15 cellular contexts compared by ENCODE assay signal in genomic region chr2:202704248-202704647, GRCh38.
A peak's percentile ranks its signal among the peaks of the same experiment; 100 is the strongest.
DNase-seq lines count a peak whose midpoint lies in the region; ATAC-seq and TF ChIP-seq lines count a peak whose summit lies in the region.
"Had no signal": no experiment of that assay in that cellular context is flagged by ENCODE, and none has a peak within 500 bp of the region (broad histone marks: within the 10 kb centered on the region; RNA-seq: fewer than 3 reads in every experiment).

No MANE protein-coding gene starts in this region.

- no peak overlapping the region for H3K4me3 Mint-ChIP-seq in activated T-cell treated with anti-CD3 and anti-CD28 coated beads, Interleukin-2, amount 50 U/mL, for 24 hours
- no peak overlapping the region for H3K4me3 Mint-ChIP-seq in activated T-cell treated with anti-CD3 and anti-CD28 coated beads, Interleukin-2, amount 50 U/mL, for 4 hours
- H3K4me3 Mint-ChIP-seq in CD4-positive, alpha-beta T cell: no peak overlapping the region
- no peak overlapping the region for H3K4me3 Mint-ChIP-seq in activated T-helper 17 cell treated with anti-CD3 and anti-CD28 coated beads, Interleukin-2, amount 50 U/mL, for 72 hours
- H3K4me3 Mint-ChIP-seq in immature natural killer cell: no peak overlapping the region
- H3K4me3 Mint-ChIP-seq: B cell; CD4-positive, alpha-beta memory T cell; GM23338 had no signal

- no peak for TF ChIP-seq CTCF in CD4-positive, alpha-beta T cell (IDR thresholded peaks at IDR 0.05)

- peak overlapping the region; percentile 90 for H3K27ac Mint-ChIP-seq in activated T-cell treated with anti-CD3 and anti-CD28 coated beads, Interleukin-2, amount 50 U/mL, for 24 hours
- H3K27ac Mint-ChIP-seq in CD4-positive, alpha-beta T cell: peak overlapping the region; percentile 47
- peak overlapping the region; percentile 58 for H3K27ac Mint-ChIP-seq in activated T-helper 17 cell treated with anti-CD3 and anti-CD28 coated beads, Interleukin-2, amount 50 U/mL, for 72 hours
- H3K27ac Mint-ChIP-seq in immature natural killer cell: no peak overlapping the region
- H3K27ac Mint-ChIP-seq: GM23338 had no signal

- no peaks in the 10 kb centered on the region for H3K27me3 ChIP-seq in CD4-positive, alpha-beta T cell (ENCODE audit: control insufficient read depth, insufficient read depth, low read length)

- H3K27ac ChIP-seq in CD4-positive, alpha-beta T cell (ENCODE audit: low read depth, low read length): no peak overlapping the region

- no peaks in the 10 kb centered on the region for H3K27me3 Mint-ChIP-seq in activated T-cell treated with anti-CD3 and anti-CD28 coated beads, Interleukin-2, amount 50 U/mL, for 24 hours
- H3K27me3 Mint-ChIP-seq in activated T-cell treated with anti-CD3 and anti-CD28 coated beads, Interleukin-2, amount 50 U/mL, for 4 hours (ENCODE audit: low read depth): no peaks in the 10 kb centered on the region
- no peaks in the 10 kb centered on the region for H3K27me3 Mint-ChIP-seq in CD4-positive, alpha-beta T cell
- H3K27me3 Mint-ChIP-seq in activated T-helper 17 cell treated with anti-CD3 and anti-CD28 coated beads, Interleukin-2, amount 50 U/mL, for 72 hours: no peaks in the 10 kb centered on the region
- peaks cover 0 to 4% (median 2%) of the 10 kb centered on the region in 3 donors for H3K27me3 Mint-ChIP-seq in immature natural killer cell (ENCODE audit: low read depth in 3 of 3)
- H3K27me3 Mint-ChIP-seq: B cell; CD4-positive, alpha-beta memory T cell had no signal

- H3K36me3 Mint-ChIP-seq in activated T-cell treated with anti-CD3 and anti-CD28 coated beads, Interleukin-2, amount 50 U/mL, for 24 hours (ENCODE audit: low read depth): peaks cover 15% of the 10 kb centered on the region
- peaks cover 18% of the 10 kb centered on the region for H3K36me3 Mint-ChIP-seq in activated T-cell treated with anti-CD3 and anti-CD28 coated beads, Interleukin-2, amount 50 U/mL, for 4 hours (ENCODE audit: insufficient read depth)
- H3K36me3 Mint-ChIP-seq in CD4-positive, alpha-beta T cell (ENCODE audit: low read depth): peaks cover 51% of the 10 kb centered on the region
- H3K36me3 Mint-ChIP-seq in activated T-helper 17 cell treated with anti-CD3 and anti-CD28 coated beads, Interleukin-2, amount 50 U/mL, for 72 hours (ENCODE audit: low read depth): peaks cover 14% of the 10 kb centered on the region
- H3K36me3 Mint-ChIP-seq in immature natural killer cell: peaks cover 0 to 10% (median 4%) of the 10 kb centered on the region in 3 donors

- ATAC-seq in activated T-cell treated with anti-CD3 and anti-CD28 coated beads, Interleukin-2, amount 50 U/mL, for 4 hours: no peak
- ATAC-seq in CD4-positive, alpha-beta T cell (ENCODE audit: poor library complexity): no peak
- ATAC-seq in activated T-helper 17 cell treated with anti-CD3 and anti-CD28 coated beads, Interleukin-2, amount 50 U/mL, for 72 hours (replicated peaks): no peak
- ATAC-seq: GM23338 had no signal

- intact Hi-C loops in CD4-positive, alpha-beta T cell (cut with DNase I, micrococcal nuclease): loop anchor here (5.0 to 10.0 kb wide), 2 partner anchors 43 to 59 kb away; no protein-coding TSS in a partner anchor

- CTCF ChIA-PET in CD4-positive, alpha-beta T cell (lab: Charles Lee): interaction anchor here (1.4 kb wide), 1 partner anchor 10 kb away, joined by 3 read pairs; no protein-coding TSS in a partner anchor

- POLR2A ChIA-PET in CD4-positive, alpha-beta T cell (lab: Charles Lee): interaction anchor here (0.6 kb wide), 1 partner anchor 61 kb away, joined by 3 read pairs; no protein-coding TSS in a partner anchor

- H3K9me3 ChIP-seq in CD4-positive, alpha-beta T cell (ENCODE audit: control insufficient read depth, low read length): no peaks in the 10 kb centered on the region

- no peak for DNase-seq in activated T-cell treated with anti-CD3 and anti-CD28 coated beads, Interleukin-2, amount 50 U/mL, for 24 hours
- DNase-seq in activated T-cell treated with anti-CD3 and anti-CD28 coated beads, Interleukin-2, amount 50 U/mL, for 4 hours: no peak
- no peak for DNase-seq in CD4-positive, alpha-beta T cell
- peak; percentile 55 for DNase-seq in islet precursor cell
- no peak for DNase-seq in NCI-H146 (lab: John Stamatoyannopoulos, UW)
- DNase-seq in immature natural killer cell: no peak
- DNase-seq: C1 segment of cervical spinal cord; CD4-positive, alpha-beta memory T cell; DMS153; DMS79 treated with DMSO at 0.1 percent for 48 hours; EL; H7 had no signal

- peaks cover 70% of the 10 kb centered on the region for H3K4me1 Mint-ChIP-seq in activated T-cell treated with anti-CD3 and anti-CD28 coated beads, Interleukin-2, amount 50 U/mL, for 24 hours (ENCODE audit: low read depth)
- peaks cover 60% of the 10 kb centered on the region for H3K4me1 Mint-ChIP-seq in activated T-cell treated with anti-CD3 and anti-CD28 coated beads, Interleukin-2, amount 50 U/mL, for 4 hours (ENCODE audit: low read depth)
- H3K4me1 Mint-ChIP-seq in CD4-positive, alpha-beta T cell (ENCODE audit: low read depth): peaks cover 73% of the 10 kb centered on the region
- peaks cover 29% of the 10 kb centered on the region for H3K4me1 Mint-ChIP-seq in activated T-helper 17 cell treated with anti-CD3 and anti-CD28 coated beads, Interleukin-2, amount 50 U/mL, for 72 hours
- H3K4me1 Mint-ChIP-seq in immature natural killer cell: peaks cover 2 to 27% of the 10 kb centered on the region in 2 donors
- H3K4me1 Mint-ChIP-seq: GM23338 had no signal

- H3K9me3 Mint-ChIP-seq in activated T-cell treated with anti-CD3 and anti-CD28 coated beads, Interleukin-2, amount 50 U/mL, for 24 hours: no peaks in the 10 kb centered on the region
- peaks cover 3% of the 10 kb centered on the region for H3K9me3 Mint-ChIP-seq in activated T-cell treated with anti-CD3 and anti-CD28 coated beads, Interleukin-2, amount 50 U/mL, for 4 hours
- H3K9me3 Mint-ChIP-seq in CD4-positive, alpha-beta T cell: no peaks in the 10 kb centered on the region
- no peaks in the 10 kb centered on the region for H3K9me3 Mint-ChIP-seq in activated T-helper 17 cell treated with anti-CD3 and anti-CD28 coated beads, Interleukin-2, amount 50 U/mL, for 72 hours
- no peaks in the 10 kb centered on the region for H3K9me3 Mint-ChIP-seq in immature natural killer cell
- H3K9me3 Mint-ChIP-seq: GM23338 had no signal

Comparison
In these comparisons a context has a peak if more than half of its experiments do, and no peak if none do; other contexts are left out.
1. H3K27ac Mint-ChIP-seq: peak in activated T-cell treated with anti-CD3 and anti-CD28 coated beads, Interleukin-2, amount 50 U/mL, for 24 hours (single experiment), CD4-positive, alpha-beta T cell (single experiment) and activated T-helper 17 cell treated with anti-CD3 and anti-CD28 coated beads, Interleukin-2, amount 50 U/mL, for 72 hours (single experiment); none in immature natural killer cell (0 of 6).